8 cellular contexts compared by ENCODE assay signal in the genomic region with DNA sequence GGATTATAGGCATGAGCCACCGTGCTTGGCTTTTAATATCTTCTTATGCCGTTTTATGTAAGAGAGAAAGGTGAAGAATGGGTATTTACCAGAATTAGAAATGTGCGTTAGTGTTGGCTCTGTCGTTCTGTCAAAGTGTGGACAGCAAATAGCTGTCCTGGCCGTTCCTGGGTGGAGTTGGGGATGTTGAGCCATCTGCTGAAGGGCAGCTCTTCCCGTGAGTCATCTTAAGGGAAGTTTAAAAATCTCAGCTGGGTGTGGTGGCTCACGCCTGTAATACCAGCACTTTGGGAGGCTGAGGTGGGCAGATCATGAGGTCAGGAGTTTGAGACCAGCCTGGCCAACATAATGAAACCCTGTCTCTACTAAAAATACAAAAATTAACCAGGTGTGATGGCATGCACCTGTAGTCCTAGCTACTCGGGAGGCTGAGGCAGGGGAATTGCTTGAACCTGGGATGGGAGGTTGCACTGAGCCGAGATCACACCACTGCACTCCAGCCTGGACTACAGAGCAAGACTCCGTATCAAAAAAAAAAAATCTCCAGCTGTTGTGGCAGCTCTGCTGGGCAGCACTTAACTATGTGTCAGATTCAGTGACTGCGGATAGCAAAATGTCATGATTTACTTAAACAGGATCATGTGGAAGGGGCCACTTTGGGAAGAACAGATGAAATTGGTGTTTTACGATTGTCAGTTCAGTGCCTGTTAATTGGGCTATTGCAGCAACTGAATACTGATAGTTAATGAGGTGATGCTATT. TPM values are rescaled to one million over a fixed set of nuclear protein-coding genes. Genes with fewer than 3 reads are reported as not detected.
DNase-seq lines count a peak whose midpoint lies in the region; ATAC-seq and TF ChIP-seq lines count a peak whose summit lies in the region.
"Not testable (repeated sequence)": the region's sequence is repeated elsewhere in the genome, so short reads cannot be mapped to it uniquely, and the experiment has no call there.

No MANE protein-coding gene starts in this region.

- not testable (repeated sequence) for BruUV-seq in A673 (replicated peaks; lab: Mats Ljungman, UMichigan)

- peaks cover 12% of the 10 kb centered on the region for H3K36me3 ChIP-seq in A673 (ENCODE audit: insufficient read depth, low read length, poor library complexity, severe bottlenecking)
- peaks cover 16% of the 10 kb centered on the region for H3K36me3 ChIP-seq in endodermal cell (ENCODE audit: control insufficient read depth, insufficient read depth, low read length)
- H3K36me3 ChIP-seq in right atrium auricular region, result peaks cover 21% of the 10 kb centered on the region
- H3K36me3 ChIP-seq in naive thymus-derived CD4-positive, alpha-beta T cell (ENCODE audit: control insufficient read depth in 2 of 3, insufficient read depth in 3 of 3, low read length in 3 of 3), result peaks cover 0 to 27% (median 5%) of the 10 kb centered on the region in 3 experiments

- peaks cover 17% of the 10 kb centered on the region for H3K36me3 Mint-ChIP-seq in activated naive CD4-positive, alpha-beta T cell treated with anti-CD3 and anti-CD28 coated beads for 36 hours (ENCODE audit: low read depth)
- H3K36me3 Mint-ChIP-seq in endodermal cell (ENCODE audit: low read depth), result peaks cover 15% of the 10 kb centered on the region
- H3K36me3 Mint-ChIP-seq in naive thymus-derived CD4-positive, alpha-beta T cell, result peaks cover 0 to 35% (median 12%) of the 10 kb centered on the region in 5 donors
- H3K36me3 Mint-ChIP-seq in stimulated activated naive B cell treated with anti-CD40 and anti-IgM and Interleukin-4, amounts not matched to agents 10 μg/mL and 1 μg/mL and 100 μg/mL, for 72 hours, result peaks cover 21 to 47% of the 10 kb centered on the region in 2 donors

- DNase-seq in A673 (ENCODE audit: low spot score); HEK293T (ENCODE audit: extremely low spot score); activated naive CD4-positive, alpha-beta T cell treated with anti-CD3 and anti-CD28 coated beads for 36 hours; endodermal cell; naive thymus-derived CD4-positive, alpha-beta T cell; stimulated activated naive B cell treated with anti-CD40 and anti-IgM and Interleukin-4, amounts not matched to agents 10 μg/mL and 1 μg/mL and 100 μg/mL, for 72 hours: not testable (repeated sequence)
- DNase-seq in RWPE1 (ENCODE audit: low spot score) (peak; percentile 39), right atrium auricular region (ENCODE audit: low spot score) (peak; percentile 71)

- not testable (repeated sequence) for H3K9ac ChIP-seq in endodermal cell (ENCODE audit: extremely low read depth, low read length, poor library complexity, severe bottlenecking)

- POLR2A ChIA-PET in A673 (lab: Charles Lee; ENCODE audit: low non-redundant PET), result not testable (repeated sequence)
- POLR2A ChIA-PET in HEK293T (lab: Yijun Ruan, JAX) (interaction anchor here (1.0 kb wide), 1 partner anchor 18 kb away, joined by 3 read pairs; no protein-coding TSS in a partner anchor), RWPE1 (lab: Yijun Ruan, JAX; ENCODE audit: low non-redundant PET) (interaction anchor here (0.6 to 0.7 kb wide), 2 partner anchors 15 to 32 kb away, joined by 3 to 8 read pairs; a partner anchor contains a TSS)
- POLR2A ChIA-PET in naive thymus-derived CD4-positive, alpha-beta T cell (lab: Charles Lee), result interaction anchor here (0.9 to 1.0 kb wide), 2 partner anchors 17 to 18 kb away, joined by 3 read pairs; no protein-coding TSS in a partner anchor

- TF ChIP-seq CTCF in A673 (conservative IDR thresholded peaks at IDR 0.05; ENCODE audit: low read depth, low read length); RWPE1 (conservative IDR thresholded peaks at IDR 0.05; ENCODE audit: low read depth); endodermal cell (conservative IDR thresholded peaks at IDR 0.05); right atrium auricular region (IDR thresholded peaks at IDR 0.05): not testable (repeated sequence)

- not testable (repeated sequence) for H3K27me3 ChIP-seq in A673 (replicated peaks; ENCODE audit: insufficient read depth, low read depth, low read length, poor library complexity); endodermal cell (ENCODE audit: control insufficient read depth, insufficient read depth, low read length, poor library complexity, severe bottlenecking); right atrium auricular region; naive thymus-derived CD4-positive, alpha-beta T cell (ENCODE audit: control insufficient read depth in 2 of 2, insufficient read depth in 2 of 2, low read length in 2 of 2)

- not testable (repeated sequence) for H3K4me3 ChIP-seq in A673 (ENCODE audit: low read depth, low read length, poor library complexity, severe bottlenecking); endodermal cell (ENCODE audit: low read length); right atrium auricular region; naive thymus-derived CD4-positive, alpha-beta T cell (ENCODE audit: low read length)

- not testable (repeated sequence) for H3K4me3 Mint-ChIP-seq in activated naive CD4-positive, alpha-beta T cell treated with anti-CD3 and anti-CD28 coated beads for 36 hours; endodermal cell; stimulated activated naive B cell treated with anti-CD40 and anti-IgM and Interleukin-4, amounts not matched to agents 10 μg/mL and 1 μg/mL and 100 μg/mL, for 72 hours
- H3K4me3 Mint-ChIP-seq in naive thymus-derived CD4-positive, alpha-beta T cell, result peak overlapping the region in 2 of 10 donors; percentile 23 to 48

- peak overlapping the region; percentile 11 for H3K27ac ChIP-seq in A673 (ENCODE audit: low read depth, low read length, poor library complexity, severe bottlenecking)
- H3K27ac ChIP-seq in RWPE1, result peak overlapping the region; percentile 59
- not testable (repeated sequence) for H3K27ac ChIP-seq in endodermal cell (ENCODE audit: low read depth, low read length); naive thymus-derived CD4-positive, alpha-beta T cell (ENCODE audit: low read depth, low read length)
- H3K27ac ChIP-seq in right atrium auricular region, result peak overlapping the region; percentile 72 to 73

- not testable (repeated sequence) for H3K9me3 Mint-ChIP-seq in activated naive CD4-positive, alpha-beta T cell treated with anti-CD3 and anti-CD28 coated beads for 36 hours; endodermal cell; naive thymus-derived CD4-positive, alpha-beta T cell; stimulated activated naive B cell treated with anti-CD40 and anti-IgM and Interleukin-4, amounts not matched to agents 10 μg/mL and 1 μg/mL and 100 μg/mL, for 72 hours

- CTCF ChIA-PET in A673 (lab: Charles Lee); HEK293T (lab: Yijun Ruan, JAX); naive thymus-derived CD4-positive, alpha-beta T cell (lab: Charles Lee): not testable (repeated sequence)
- CTCF ChIA-PET in RWPE1 (lab: Yijun Ruan, JAX), result interaction anchor here (0.6 to 1.1 kb wide), 2 partner anchors 15 to 234 kb away, joined by 3 read pairs; a partner anchor contains a TSS
- CTCF ChIA-PET in activated naive CD4-positive, alpha-beta T cell treated with anti-CD3 and anti-CD28 coated beads for 36 hours (lab: Charles Lee), result interaction anchor here (1.8 to 7.6 kb wide), 2 partner anchors 16 to 17 kb away, joined by 5 to 52 read pairs; no protein-coding TSS in a partner anchor

- peak; percentile 57 for ATAC-seq in naive thymus-derived CD4-positive, alpha-beta T cell
- not testable (repeated sequence) for ATAC-seq in stimulated activated naive B cell treated with anti-CD40 and anti-IgM and Interleukin-4, amounts not matched to agents 10 μg/mL and 1 μg/mL and 100 μg/mL, for 72 hours (replicated peaks)

- not testable (repeated sequence) for H3K27me3 Mint-ChIP-seq in activated naive CD4-positive, alpha-beta T cell treated with anti-CD3 and anti-CD28 coated beads for 36 hours (ENCODE audit: low read depth); endodermal cell (ENCODE audit: insufficient read depth); naive thymus-derived CD4-positive, alpha-beta T cell; stimulated activated naive B cell treated with anti-CD40 and anti-IgM and Interleukin-4, amounts not matched to agents 10 μg/mL and 1 μg/mL and 100 μg/mL, for 72 hours

- H3K27ac Mint-ChIP-seq in activated naive CD4-positive, alpha-beta T cell treated with anti-CD3 and anti-CD28 coated beads for 36 hours, result peak overlapping the region; percentile 0
- peak overlapping the region; percentile 18 for H3K27ac Mint-ChIP-seq in endodermal cell
- H3K27ac Mint-ChIP-seq in naive thymus-derived CD4-positive, alpha-beta T cell, result peak overlapping the region in 5 of 9 donors; percentile 59 to 84 (median 79)
- peak overlapping the region; percentile 14 for H3K27ac Mint-ChIP-seq in stimulated activated naive B cell treated with anti-CD40 and anti-IgM and Interleukin-4, amounts not matched to agents 10 μg/mL and 1 μg/mL and 100 μg/mL, for 72 hours

- H3K9me3 ChIP-seq in A673 (ENCODE audit: low read depth, low read length, poor library complexity, severe bottlenecking); endodermal cell (ENCODE audit: control insufficient read depth, low read length); right atrium auricular region; naive thymus-derived CD4-positive, alpha-beta T cell (ENCODE audit: control insufficient read depth in 2 of 3, low read length in 3 of 3): not testable (repeated sequence)

- H3K4me1 Mint-ChIP-seq in activated naive CD4-positive, alpha-beta T cell treated with anti-CD3 and anti-CD28 coated beads for 36 hours (ENCODE audit: low read depth), result peaks cover 79% of the 10 kb centered on the region
- H3K4me1 Mint-ChIP-seq in endodermal cell, result not testable (repeated sequence)
- H3K4me1 Mint-ChIP-seq in naive thymus-derived CD4-positive, alpha-beta T cell, result peaks cover 43 to 92% (median 68%) of the 10 kb centered on the region in 7 donors
- H3K4me1 Mint-ChIP-seq in stimulated activated naive B cell treated with anti-CD40 and anti-IgM and Interleukin-4, amounts not matched to agents 10 μg/mL and 1 μg/mL and 100 μg/mL, for 72 hours, result peaks cover 28 to 71% of the 10 kb centered on the region in 2 donors

- intact Hi-C loops in A673 (cut with micrococcal nuclease; ENCODE audit: unreplicated experiment), result not testable (repeated sequence)
- intact Hi-C loops in activated naive CD4-positive, alpha-beta T cell treated with anti-CD3 and anti-CD28 coated beads for 36 hours (cut with micrococcal nuclease), result loop anchor here (1.0 kb wide), 1 partner anchor 17 kb away; no protein-coding TSS in a partner anchor
- intact Hi-C loops in naive thymus-derived CD4-positive, alpha-beta T cell (cut with micrococcal nuclease), result loop anchor here in 1 of 2 donors (2.0 kb wide), 1 partner anchor 15 kb away; a partner anchor contains a TSS

- 94 to 99% methylated on average over 10 to 12 of the region's 12 CpGs for WGBS in endodermal cell (ENCODE audit: insufficient coverage in 1 of 2, insufficient read length in 1 of 2), 2 experiments

- not testable (repeated sequence) for H3K4me1 ChIP-seq in A673 (ENCODE audit: insufficient read depth, low read length, poor library complexity, severe bottlenecking); endodermal cell (ENCODE audit: control insufficient read depth, insufficient read depth, low read length)
- peaks cover 0 to 64% of the 10 kb centered on the region in 2 donors for H3K4me1 ChIP-seq in right atrium auricular region
- H3K4me1 ChIP-seq in naive thymus-derived CD4-positive, alpha-beta T cell (ENCODE audit: control insufficient read depth in 2 of 2, insufficient read depth in 2 of 2, low read length in 2 of 2), result peaks cover 18 to 87% of the 10 kb centered on the region in 2 donors

RNA-seq across cellular contexts. Expression of a gene that starts 15.1 kb away (rescaled TPM):
- total RNA-seq in A673 (2021) (111 and 113 TPM in 2 replicates), endodermal cell (10 to 100 TPM; 82.5 to 96.0 TPM), right atrium auricular region (100 to 1,000 TPM; 277 to 390 TPM)
- total RNA-seq in activated naive CD4-positive, alpha-beta T cell treated with anti-CD3 and anti-CD28 coated beads for 36 hours, result 10 to 100 TPM; 73.9 to 78.4 TPM
- 42.6 TPM for polyA plus RNA-seq in endodermal cell (2013, experiment 1 of 2)
- polyA plus RNA-seq in endodermal cell (2013, experiment 2 of 2), result 42.7 TPM
- 100 to 1,000 TPM in 1 of 5 experiments, 10 to 100 TPM in 4; 43.1 to 122 (median 66.3) TPM for total RNA-seq in naive thymus-derived CD4-positive, alpha-beta T cell
- polyA plus RNA-seq in naive thymus-derived CD4-positive, alpha-beta T cell, result 10 to 100 TPM; 20.3 to 25.0 TPM

RNA-seq across cellular contexts. Expression of a gene that starts 39.5 kb away (rescaled TPM):
- 77.6 and 79.5 TPM in 2 replicates for total RNA-seq in A673 (2021)
- total RNA-seq in activated naive CD4-positive, alpha-beta T cell treated with anti-CD3 and anti-CD28 coated beads for 36 hours, result 10 to 100 TPM; 77.3 to 81.8 TPM
- 100 to 1,000 TPM in 1 of 2 donors, 10 to 100 TPM in 1; 75.4 to 109 TPM for total RNA-seq in endodermal cell
- 105 TPM for polyA plus RNA-seq in endodermal cell (2013, experiment 1 of 2)
- 95.6 TPM for polyA plus RNA-seq in endodermal cell (2013, experiment 2 of 2)
- total RNA-seq in right atrium auricular region, result 100 to 1,000 TPM; 113 to 120 TPM
- total RNA-seq in naive thymus-derived CD4-positive, alpha-beta T cell, result 10 to 100 TPM; 70.0 to 98.5 (median 95.3) TPM
- 10 to 100 TPM; 61.6 to 93.7 TPM for polyA plus RNA-seq in naive thymus-derived CD4-positive, alpha-beta T cell

RNA-seq across cellular contexts. Expression of a gene that starts 47.8 kb away (rescaled TPM):
- total RNA-seq in A673 (2021), result 119 and 147 TPM in 2 replicates
- total RNA-seq in activated naive CD4-positive, alpha-beta T cell treated with anti-CD3 and anti-CD28 coated beads for 36 hours, result 10 to 100 TPM; 65.8 to 74.0 TPM
- 10 to 100 TPM; 73.6 to 79.2 TPM for total RNA-seq in endodermal cell
- polyA plus RNA-seq in endodermal cell (2013, experiment 1 of 2), result 66.7 TPM
- 57.5 TPM for polyA plus RNA-seq in endodermal cell (2013, experiment 2 of 2)
- total RNA-seq in right atrium auricular region, result 10 to 100 TPM; 24.4 to 28.1 TPM
- total RNA-seq in naive thymus-derived CD4-positive, alpha-beta T cell, result 100 to 1,000 TPM in 2 of 5 experiments, 10 to 100 TPM in 3; 82.8 to 124 (median 100.0) TPM
- polyA plus RNA-seq in naive thymus-derived CD4-positive, alpha-beta T cell, result 10 to 100 TPM; 43.6 to 65.1 TPM

Comparison
In these comparisons a context has a peak if more than half of its experiments do, and no peak if none do; other contexts are left out.
1. H3K27ac Mint-ChIP-seq: peak in every context shown above with its lines; median percentile 79 in naive thymus-derived CD4-positive, alpha-beta T cell; 18 in endodermal cell; 14 in stimulated activated naive B cell treated with anti-CD40 and anti-IgM and Interleukin-4, amounts not matched to agents 10 μg/mL and 1 μg/mL and 100 μg/mL, for 72 hours; 0 in activated naive CD4-positive, alpha-beta T cell treated with anti-CD3 and anti-CD28 coated beads for 36 hours.